In the genomic region with DNA sequence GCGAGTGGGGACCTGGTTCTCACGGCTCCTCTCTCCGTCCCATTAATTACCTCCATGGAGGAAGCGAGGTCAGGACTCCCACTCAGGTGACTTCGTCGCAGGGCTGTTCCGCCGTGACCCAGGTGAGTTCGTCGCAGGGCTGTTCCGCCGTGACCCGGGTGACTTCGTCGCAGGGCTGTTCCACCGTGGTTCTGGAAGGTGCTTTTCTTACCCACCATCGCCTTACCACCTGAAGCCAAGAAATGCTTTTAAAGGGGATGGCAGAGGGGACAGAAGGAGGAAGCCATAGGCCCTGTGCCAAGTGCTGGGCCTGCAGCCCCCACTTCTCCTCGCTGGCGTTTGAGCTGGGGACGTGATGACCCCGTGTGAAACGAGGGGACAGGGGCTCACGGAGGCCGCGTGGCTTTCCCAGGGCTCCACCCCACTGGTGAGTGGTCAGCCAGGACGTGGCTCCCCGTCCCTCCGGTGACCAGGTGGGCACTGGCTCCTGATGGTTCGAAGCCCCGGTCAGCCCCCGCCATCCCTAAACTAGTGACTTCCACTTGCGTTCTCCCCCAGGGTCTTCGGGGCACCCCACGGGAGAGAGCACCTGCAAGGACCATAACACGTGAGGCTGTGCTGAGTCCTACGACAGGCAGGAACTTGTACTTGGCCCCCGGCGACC, we compare ENCODE assay signal across 22 cellular contexts.
"Had no signal": no experiment of that assay in that cellular context is flagged by ENCODE, and none has a peak within 500 bp of the region (broad histone marks: within the 10 kb centered on the region; RNA-seq: fewer than 3 reads in every experiment).

No MANE protein-coding gene starts in this region.

- H3K4me3 ChIP-seq: dorsolateral prefrontal cortex, gastrocnemius medialis, heart left ventricle, hepatocyte, pancreas, right lobe of liver, suprapubic skin had no signal

- H3K9me3 ChIP-seq: gastrocnemius medialis, heart left ventricle, pancreas, right lobe of liver, suprapubic skin had no signal

- H3K36me3 ChIP-seq: gastrocnemius medialis, heart left ventricle, pancreas, right lobe of liver, suprapubic skin had no signal

- H3K4me1 ChIP-seq: gastrocnemius medialis, heart left ventricle, pancreas, right lobe of liver, suprapubic skin had no signal

- DNase-seq: effector CD4-positive, alpha-beta T cell; foreskin fibroblast; gastrocnemius medialis; kidney; mammary epithelial cell; mesendoderm; midbrain; nephron progenitor cell; occipital lobe; pancreas; retina; right lobe of liver; small intestine; stimulated activated CD4-positive, alpha-beta T cell treated with anti-CD3 and anti-CD28 coated beads, Interleukin-15, amount 100 ng/mL, for 24 hours; stimulated activated CD4-positive, alpha-beta T cell treated with anti-CD3 and anti-CD28 coated beads, Interleukin-2, amount 100 ng/mL, for 48 hours; stimulated activated naive CD4-positive, alpha-beta T cell; stimulated activated naive CD8-positive, alpha-beta T cell treated with anti-CD3 and anti-CD28 coated beads, Interleukin-15, amount 100 ng/mL, for 72 hours; trophoblast cell had no signal

- H3K4me2 ChIP-seq: hepatocyte had no signal

- H3K27ac ChIP-seq: dorsolateral prefrontal cortex, gastrocnemius medialis, heart left ventricle, hepatocyte, pancreas, right lobe of liver, suprapubic skin had no signal

- H2AFZ ChIP-seq: hepatocyte had no signal

- H3K79me2 ChIP-seq: hepatocyte had no signal

- H3K27me3 ChIP-seq: hepatocyte, pancreas, right lobe of liver had no signal
